ENCODE assay signal across 26 cellular contexts in genomic region chr2:98300475-98300874, GRCh38. TPM values are rescaled to one million over a fixed set of nuclear protein-coding genes. Genes with fewer than 3 reads are reported as not detected.
"Had no signal": no experiment of that assay in that cellular context is flagged by ENCODE, and none has a peak within 500 bp of the region (broad histone marks: within the 10 kb centered on the region; RNA-seq: fewer than 3 reads in every experiment).

No MANE protein-coding gene starts in this region.

- H3K4me3 ChIP-seq: MG63 had no signal

- H3K9me3 ChIP-seq: MG63 had no signal

- H3K36me3 ChIP-seq: MG63 had no signal

- H3K27me3 ChIP-seq: MG63 had no signal

- DNase-seq: activated CD4-positive, alpha-beta T cell treated with anti-CD3 and anti-CD28 coated beads for 48 hours; activated CD4-positive, alpha-beta T cell treated with anti-CD3 and anti-CD28 coated beads, Interleukin-2, amount 50 U/mL, for 4 hours; activated CD4-positive, CD25-positive, alpha-beta regulatory T cell treated with anti-CD3 and anti-CD28 coated beads, Interleukin-2, amount 50 U/mL, for 72 hours; activated CD8-positive, alpha-beta memory T cell treated with anti-CD3 and anti-CD28 coated beads, Interleukin-2, amount 10 ng/mL, durations not matched to agents 7 days and 5 days; activated effector memory CD4-positive, alpha-beta T cell treated with anti-CD3 and anti-CD28 coated beads, Interleukin-2, amount 50 U/mL, for 16 hours; activated naive CD4-positive, alpha-beta T cell treated with Interleukin-2 at 50 U/mL for 16 hours; activated naive CD8-positive, alpha-beta T cell treated with anti-CD3 and anti-CD28 coated beads, Interleukin-2, amount 50 U/mL, for 24 hours; activated T-cell treated with anti-CD3 and anti-CD28 coated beads, Interleukin-2, amount 50 U/mL, for 24 hours; amniotic stem cell; MG63; MV-4-11; NCI-H1092 treated with DMSO at 0.1 percent for 48 hours; NCI-H1417 treated with DMSO at 0.1 percent for 48 hours; NCI-H1694; NCI-H2029; NCI-H2107; NCI-H2171 treated with DMSO at 0.1 percent for 48 hours; NCI-H345; NCI-H510A; NCI-H526 treated with DMSO at 0.1 percent for 48 hours; PC-3; SHP77 treated with DMSO at 0.1 percent for 48 hours had no signal

- ATAC-seq: activated CD8-positive, alpha-beta memory T cell treated with anti-CD3 and anti-CD28 coated beads, Interleukin-2, amount 10 ng/mL, durations not matched to agents 7 days and 5 days; activated naive CD4-positive, alpha-beta T cell treated with anti-CD3 and anti-CD28 coated beads, Interleukin-2, amount 50 U/mL, for 72 hours; activated naive CD8-positive, alpha-beta T cell treated with anti-CD3 and anti-CD28 coated beads, Interleukin-2, amount 50 U/mL, for 24 hours; PC-3; WTC11 had no signal

RNA-seq across cellular contexts. Expression of gene CNGA3, which starts 45.8 kb away (rescaled TPM):
- total RNA-seq: activated CD8-positive, alpha-beta memory T cell treated with anti-CD3 and anti-CD28 coated beads, Interleukin-2, amount 10 ng/mL, durations not matched to agents 7 days and 5 days; activated naive CD4-positive, alpha-beta T cell treated with anti-CD3 and anti-CD28 coated beads, Interleukin-2, amount 50 U/mL, for 72 hours; astrocyte; PC-3; SK-MEL-5; WTC11 had no signal
